In genomic region chr7:75969704-75970498, GRCh38 we compare ENCODE assay signal across 2 cellular contexts.
TF ChIP-seq lines count a peak whose summit lies in the region.

No MANE protein-coding gene starts in this region.

TF ChIP-seq in GM23338, 12 proteins besides CTCF, POLR2A, EP300 and RAD21:
- TF ChIP-seq ZNF331 (CRISPR knock-in tag; IDR thresholded peaks at IDR 0.05; ENCODE audit: low read depth) (no peak), ETS1 (IDR thresholded peaks at IDR 0.05) (no peak), CREB1 (CRISPR knock-in tag; IDR thresholded peaks at IDR 0.05; ENCODE audit: low read depth) (no peak), STAT1 (IDR thresholded peaks at IDR 0.05; ENCODE audit: unreplicated experiment) (no peak), JUNB (IDR thresholded peaks at IDR 0.05; ENCODE audit: unreplicated experiment) (no peak), EZH2phosphoT487 (IDR thresholded peaks at IDR 0.05; ENCODE audit: unreplicated experiment) (no peak), NANOG (IDR thresholded peaks at IDR 0.05; ENCODE audit: borderline replicate concordance) (no peak), EZH2 (IDR thresholded peaks at IDR 0.05; ENCODE audit: low read depth, unreplicated experiment) (no peak), ZNF114 (CRISPR knock-in tag; IDR thresholded peaks at IDR 0.05) (no peak), POLR2AphosphoS5 (IDR thresholded peaks at IDR 0.05; ENCODE audit: low read depth) (no peak)
- TF ChIP-seq, protein P1, sequence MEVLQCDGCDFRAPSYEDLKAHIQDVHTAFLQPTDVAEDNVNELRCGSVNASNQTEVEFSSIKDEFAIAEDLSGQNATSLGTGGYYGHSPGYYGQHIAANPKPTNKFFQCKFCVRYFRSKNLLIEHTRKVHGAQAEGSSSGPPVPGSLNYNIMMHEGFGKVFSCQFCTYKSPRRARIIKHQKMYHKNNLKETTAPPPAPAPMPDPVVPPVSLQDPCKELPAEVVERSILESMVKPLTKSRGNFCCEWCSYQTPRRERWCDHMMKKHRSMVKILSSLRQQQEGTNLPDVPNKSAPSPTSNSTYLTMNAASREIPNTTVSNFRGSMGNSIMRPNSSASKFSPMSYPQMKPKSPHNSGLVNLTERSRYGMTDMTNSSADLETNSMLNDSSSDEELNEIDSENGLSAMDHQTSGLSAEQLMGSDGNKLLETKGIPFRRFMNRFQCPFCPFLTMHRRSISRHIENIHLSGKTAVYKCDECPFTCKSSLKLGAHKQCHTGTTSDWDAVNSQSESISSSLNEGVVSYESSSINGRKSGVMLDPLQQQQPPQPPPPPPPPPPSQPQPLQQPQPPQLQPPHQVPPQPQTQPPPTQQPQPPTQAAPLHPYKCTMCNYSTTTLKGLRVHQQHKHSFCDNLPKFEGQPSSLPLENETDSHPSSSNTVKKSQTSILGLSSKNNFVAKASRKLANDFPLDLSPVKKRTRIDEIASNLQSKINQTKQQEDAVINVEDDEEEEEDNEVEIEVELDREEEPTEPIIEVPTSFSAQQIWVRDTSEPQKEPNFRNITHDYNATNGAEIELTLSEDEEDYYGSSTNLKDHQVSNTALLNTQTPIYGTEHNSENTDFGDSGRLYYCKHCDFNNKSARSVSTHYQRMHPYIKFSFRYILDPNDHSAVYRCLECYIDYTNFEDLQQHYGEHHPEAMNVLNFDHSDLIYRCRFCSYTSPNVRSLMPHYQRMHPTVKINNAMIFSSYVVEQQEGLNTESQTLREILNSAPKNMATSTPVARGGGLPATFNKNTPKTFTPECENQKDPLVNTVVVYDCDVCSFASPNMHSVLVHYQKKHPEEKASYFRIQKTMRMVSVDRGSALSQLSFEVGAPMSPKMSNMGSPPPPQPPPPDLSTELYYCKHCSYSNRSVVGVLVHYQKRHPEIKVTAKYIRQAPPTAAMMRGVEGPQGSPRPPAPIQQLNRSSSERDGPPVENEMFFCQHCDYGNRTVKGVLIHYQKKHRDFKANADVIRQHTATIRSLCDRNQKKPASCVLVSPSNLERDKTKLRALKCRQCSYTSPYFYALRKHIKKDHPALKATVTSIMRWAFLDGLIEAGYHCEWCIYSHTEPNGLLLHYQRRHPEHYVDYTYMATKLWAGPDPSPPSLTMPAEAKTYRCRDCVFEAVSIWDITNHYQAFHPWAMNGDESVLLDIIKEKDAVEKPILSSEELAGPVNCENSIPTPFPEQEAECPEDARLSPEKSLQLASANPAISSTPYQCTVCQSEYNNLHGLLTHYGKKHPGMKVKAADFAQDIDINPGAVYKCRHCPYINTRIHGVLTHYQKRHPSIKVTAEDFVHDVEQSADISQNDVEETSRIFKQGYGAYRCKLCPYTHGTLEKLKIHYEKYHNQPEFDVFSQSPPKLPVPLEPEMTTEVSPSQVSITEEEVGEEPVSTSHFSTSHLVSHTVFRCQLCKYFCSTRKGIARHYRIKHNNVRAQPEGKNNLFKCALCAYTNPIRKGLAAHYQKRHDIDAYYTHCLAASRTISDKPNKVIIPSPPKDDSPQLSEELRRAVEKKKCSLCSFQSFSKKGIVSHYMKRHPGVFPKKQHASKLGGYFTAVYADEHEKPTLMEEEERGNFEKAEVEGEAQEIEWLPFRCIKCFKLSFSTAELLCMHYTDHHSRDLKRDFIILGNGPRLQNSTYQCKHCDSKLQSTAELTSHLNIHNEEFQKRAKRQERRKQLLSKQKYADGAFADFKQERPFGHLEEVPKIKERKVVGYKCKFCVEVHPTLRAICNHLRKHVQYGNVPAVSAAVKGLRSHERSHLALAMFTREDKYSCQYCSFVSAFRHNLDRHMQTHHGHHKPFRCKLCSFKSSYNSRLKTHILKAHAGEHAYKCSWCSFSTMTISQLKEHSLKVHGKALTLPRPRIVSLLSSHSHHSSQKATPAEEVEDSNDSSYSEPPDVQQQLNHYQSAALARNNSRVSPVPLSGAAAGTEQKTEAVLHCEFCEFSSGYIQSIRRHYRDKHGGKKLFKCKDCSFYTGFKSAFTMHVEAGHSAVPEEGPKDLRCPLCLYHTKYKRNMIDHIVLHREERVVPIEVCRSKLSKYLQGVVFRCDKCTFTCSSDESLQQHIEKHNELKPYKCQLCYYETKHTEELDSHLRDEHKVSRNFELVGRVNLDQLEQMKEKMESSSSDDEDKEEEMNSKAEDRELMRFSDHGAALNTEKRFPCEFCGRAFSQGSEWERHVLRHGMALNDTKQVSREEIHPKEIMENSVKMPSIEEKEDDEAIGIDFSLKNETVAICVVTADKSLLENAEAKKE (CRISPR knock-in tag; IDR thresholded peaks at IDR 0.05), result no peak
- TF ChIP-seq, protein P2, sequence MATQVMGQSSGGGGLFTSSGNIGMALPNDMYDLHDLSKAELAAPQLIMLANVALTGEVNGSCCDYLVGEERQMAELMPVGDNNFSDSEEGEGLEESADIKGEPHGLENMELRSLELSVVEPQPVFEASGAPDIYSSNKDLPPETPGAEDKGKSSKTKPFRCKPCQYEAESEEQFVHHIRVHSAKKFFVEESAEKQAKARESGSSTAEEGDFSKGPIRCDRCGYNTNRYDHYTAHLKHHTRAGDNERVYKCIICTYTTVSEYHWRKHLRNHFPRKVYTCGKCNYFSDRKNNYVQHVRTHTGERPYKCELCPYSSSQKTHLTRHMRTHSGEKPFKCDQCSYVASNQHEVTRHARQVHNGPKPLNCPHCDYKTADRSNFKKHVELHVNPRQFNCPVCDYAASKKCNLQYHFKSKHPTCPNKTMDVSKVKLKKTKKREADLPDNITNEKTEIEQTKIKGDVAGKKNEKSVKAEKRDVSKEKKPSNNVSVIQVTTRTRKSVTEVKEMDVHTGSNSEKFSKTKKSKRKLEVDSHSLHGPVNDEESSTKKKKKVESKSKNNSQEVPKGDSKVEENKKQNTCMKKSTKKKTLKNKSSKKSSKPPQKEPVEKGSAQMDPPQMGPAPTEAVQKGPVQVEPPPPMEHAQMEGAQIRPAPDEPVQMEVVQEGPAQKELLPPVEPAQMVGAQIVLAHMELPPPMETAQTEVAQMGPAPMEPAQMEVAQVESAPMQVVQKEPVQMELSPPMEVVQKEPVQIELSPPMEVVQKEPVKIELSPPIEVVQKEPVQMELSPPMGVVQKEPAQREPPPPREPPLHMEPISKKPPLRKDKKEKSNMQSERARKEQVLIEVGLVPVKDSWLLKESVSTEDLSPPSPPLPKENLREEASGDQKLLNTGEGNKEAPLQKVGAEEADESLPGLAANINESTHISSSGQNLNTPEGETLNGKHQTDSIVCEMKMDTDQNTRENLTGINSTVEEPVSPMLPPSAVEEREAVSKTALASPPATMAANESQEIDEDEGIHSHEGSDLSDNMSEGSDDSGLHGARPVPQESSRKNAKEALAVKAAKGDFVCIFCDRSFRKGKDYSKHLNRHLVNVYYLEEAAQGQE (IDR thresholded peaks at IDR 0.05; ENCODE audit: unreplicated experiment), result no peak
TF ChIP-seq in GM23338: peak in this region for 0.

TF ChIP-seq in K562, 482 proteins besides CTCF, POLR2A, EP300 and RAD21 (continues in another document):
- no peak for TF ChIP-seq ESRRB (CRISPR knock-in tag; IDR thresholded peaks at IDR 0.05; ENCODE audit: borderline replicate concordance)
- TF ChIP-seq, protein P3, sequence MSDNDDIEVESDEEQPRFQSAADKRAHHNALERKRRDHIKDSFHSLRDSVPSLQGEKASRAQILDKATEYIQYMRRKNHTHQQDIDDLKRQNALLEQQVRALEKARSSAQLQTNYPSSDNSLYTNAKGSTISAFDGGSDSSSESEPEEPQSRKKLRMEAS (CRISPR knock-in tag; IDR thresholded peaks at IDR 0.05), result no peak
- no peak for TF ChIP-seq MECOM (CRISPR knock-in tag; IDR thresholded peaks at IDR 0.05)
- no peak for TF ChIP-seq FOXO4 (CRISPR knock-in tag; IDR thresholded peaks at IDR 0.05)
- TF ChIP-seq ARID1B (IDR thresholded peaks at IDR 0.05), result no peak
- no peak for TF ChIP-seq RHOXF2B (CRISPR knock-in tag; conservative IDR thresholded peaks at IDR 0.05)
- peak; percentile 76 for TF ChIP-seq ATF7 (IDR thresholded peaks at IDR 0.05)
- no peak for TF ChIP-seq THRA (IDR thresholded peaks at IDR 0.05)
- TF ChIP-seq RAD51 (IDR thresholded peaks at IDR 0.05; ENCODE audit: borderline replicate concordance, low read depth), result peak; percentile 67; the same call in 1 of the 2 replicates
- peak; percentile 92 for TF ChIP-seq PRDM10 (IDR thresholded peaks at IDR 0.05; ENCODE audit: partially characterized antibody)
- no peak for TF ChIP-seq HMG20A (CRISPR knock-in tag; conservative IDR thresholded peaks at IDR 0.05)
- peak; percentile 79; the same call in 1 of the 2 replicates for TF ChIP-seq JUND (IDR thresholded peaks at IDR 0.05; ENCODE audit: borderline replicate concordance, low read depth, low read length)
- TF ChIP-seq JUND (tag; IDR thresholded peaks at IDR 0.05; ENCODE audit: borderline replicate concordance, low read depth, low read length), result peak; percentile 54; the same call in 1 of the 3 replicates
- TF ChIP-seq, protein P4, sequence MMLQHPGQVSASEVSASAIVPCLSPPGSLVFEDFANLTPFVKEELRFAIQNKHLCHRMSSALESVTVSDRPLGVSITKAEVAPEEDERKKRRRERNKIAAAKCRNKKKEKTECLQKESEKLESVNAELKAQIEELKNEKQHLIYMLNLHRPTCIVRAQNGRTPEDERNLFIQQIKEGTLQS (IDR thresholded peaks at IDR 0.05), result peak; percentile 88
- TF ChIP-seq, protein P4 (CRISPR knock-in tag; conservative IDR thresholded peaks at IDR 0.05), result no peak
- peak; percentile 55; the same call in 1 of the 2 replicates for TF ChIP-seq TOE1 (IDR thresholded peaks at IDR 0.05; ENCODE audit: borderline replicate concordance)
- no peak for TF ChIP-seq TOE1 (CRISPR knock-in tag; IDR thresholded peaks at IDR 0.05; ENCODE audit: borderline replicate concordance, low read depth)
- no peak for TF ChIP-seq HMGXB4 (CRISPR knock-in tag; IDR thresholded peaks at IDR 0.05)
- TF ChIP-seq ZNF184 (CRISPR knock-in tag; IDR thresholded peaks at IDR 0.05), result no peak
- no peak for TF ChIP-seq NONO (IDR thresholded peaks at IDR 0.05; ENCODE audit: low read depth in 2 of 2, low read length in 1 of 2)
- TF ChIP-seq, protein P5, sequence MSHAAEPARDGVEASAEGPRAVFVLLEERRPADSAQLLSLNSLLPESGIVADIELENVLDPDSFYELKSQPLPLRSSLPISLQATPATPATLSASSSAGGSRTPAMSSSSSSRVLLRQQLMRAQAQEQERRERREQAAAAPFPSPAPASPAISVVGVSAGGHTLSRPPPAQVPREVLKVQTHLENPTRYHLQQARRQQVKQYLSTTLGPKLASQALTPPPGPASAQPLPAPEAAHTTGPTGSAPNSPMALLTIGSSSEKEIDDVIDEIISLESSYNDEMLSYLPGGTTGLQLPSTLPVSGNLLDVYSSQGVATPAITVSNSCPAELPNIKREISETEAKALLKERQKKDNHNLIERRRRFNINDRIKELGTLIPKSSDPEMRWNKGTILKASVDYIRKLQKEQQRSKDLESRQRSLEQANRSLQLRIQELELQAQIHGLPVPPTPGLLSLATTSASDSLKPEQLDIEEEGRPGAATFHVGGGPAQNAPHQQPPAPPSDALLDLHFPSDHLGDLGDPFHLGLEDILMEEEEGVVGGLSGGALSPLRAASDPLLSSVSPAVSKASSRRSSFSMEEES (CRISPR knock-in tag; IDR thresholded peaks at IDR 0.05), result peak; percentile 39; the same call in 1 of the 2 replicates
